Comparison of ENCODE assay signal across 32 cellular contexts in genomic region chr12:5262450-5262849, GRCh38.
A peak's percentile ranks its signal among the peaks of the same experiment; 100 is the strongest.
DNase-seq lines count a peak whose midpoint lies in the region; FAIRE-seq and TF ChIP-seq lines count a peak whose summit lies in the region.
"Had no signal": no experiment of that assay in that cellular context is flagged by ENCODE, and none has a peak within 500 bp of the region (broad histone marks: within the 10 kb centered on the region; RNA-seq: fewer than 3 reads in every experiment).

No MANE protein-coding gene starts in this region.

- no peak overlapping the region for H3K27ac Mint-ChIP-seq in astrocyte (ENCODE audit: unreplicated experiment)
- H3K27ac Mint-ChIP-seq in Calu3 (ENCODE audit: unreplicated experiment) = no peak overlapping the region
- H3K27ac Mint-ChIP-seq: activated T-cell treated with anti-CD3 and anti-CD28 coated beads, Interleukin-2, amount 50 U/mL, for 72 hours; immature natural killer cell; nephron; T-helper 1 cell treated with Interleukin-12 subunit alpha and Interleukin-12 subunit beta and Interleukin-4 antibody, amounts not matched to agents 30 μg/mL and 1 μg/mL, for 36 hours had no signal

- CTCF ChIA-PET in Calu3 (lab: Charles Lee) = no interaction called here

- no peak overlapping the region for H3K4me3 ChIP-seq in astrocyte (ENCODE audit: insufficient read depth, low read depth, low read length)
- H3K4me3 ChIP-seq: BLaER1, esophagus squamous epithelium, mucosa of descending colon, psoas muscle, SK-N-MC, thoracic aorta had no signal

- no peaks in the 10 kb centered on the region for H3K36me3 Mint-ChIP-seq in astrocyte (ENCODE audit: low read depth, unreplicated experiment)
- no peaks in the 10 kb centered on the region for H3K36me3 Mint-ChIP-seq in Calu3 (ENCODE audit: insufficient read depth, unreplicated experiment)
- H3K36me3 Mint-ChIP-seq: immature natural killer cell had no signal

- FAIRE-seq in astrocyte (lab: Jason Lieb, UNC) = peak; percentile 85
- FAIRE-seq: H54, HTR-8/SVneo had no signal

- no TSS peak for BruUV-seq in Calu3 (replicated peaks; lab: Mats Ljungman, UMichigan)

- DNase-seq in A172 (ENCODE audit: low spot score) (peak; percentile 77), EL (peak; percentile 70), astrocyte (ENCODE audit: low read depth) (peak; percentile 81), hepatic stellate cell (ENCODE audit: low spot score) (peak; percentile 60), Calu3 (no peak), GM20000 (ENCODE audit: low spot score) (no peak), CD1c-positive myeloid dendritic cell (ENCODE audit: extremely low spot score) (no peak)
- no peak for DNase-seq in stimulated activated CD4-positive, alpha-beta T cell treated with anti-CD3 and anti-CD28 coated beads, Interleukin-2, amount 100 ng/mL, for 48 hours
- DNase-seq: 8988T; activated CD4-positive, alpha-beta T cell treated with anti-CD3 and anti-CD28 coated beads, Interleukin-2, amount 50 U/mL, for 4 hours; activated naive CD4-positive, alpha-beta T cell treated with Interleukin-2 at 50 U/mL for 16 hours; activated T-cell treated with anti-CD3 and anti-CD28 coated beads, Interleukin-2, amount 50 U/mL, for 72 hours; DMS53; esophagus squamous epithelium; GDM1; immature natural killer cell; left colon; mucosa of descending colon; NCI-H1417; NCI-H2081; NCI-H524 treated with DMSO at 0.1 percent for 48 hours; OCI-M1; psoas muscle; stimulated activated naive CD4-positive, alpha-beta T cell had no signal

- H2AFZ ChIP-seq in astrocyte (ENCODE audit: low read depth, low read length) = no peak overlapping the region

- no peaks in the 10 kb centered on the region for H3K27me3 ChIP-seq in astrocyte (ENCODE audit: insufficient read depth, low read length)
- H3K27me3 ChIP-seq: BLaER1 had no signal

- no peak overlapping the region for H3K9ac ChIP-seq in astrocyte (ENCODE audit: low read length)
- H3K9ac ChIP-seq: BLaER1, KMS-11 had no signal

- H3K4me3 Mint-ChIP-seq in astrocyte (ENCODE audit: unreplicated experiment) (no peak overlapping the region), Calu3 (ENCODE audit: low read depth, unreplicated experiment) (no peak overlapping the region)
- H3K4me3 Mint-ChIP-seq: activated T-cell treated with anti-CD3 and anti-CD28 coated beads, Interleukin-2, amount 50 U/mL, for 72 hours; immature natural killer cell; nephron; T-helper 1 cell treated with Interleukin-12 subunit alpha and Interleukin-12 subunit beta and Interleukin-4 antibody, amounts not matched to agents 30 μg/mL and 1 μg/mL, for 36 hours had no signal

- no peaks in the 10 kb centered on the region for H3K36me3 ChIP-seq in astrocyte (ENCODE audit: insufficient read depth, low read length)
- H3K36me3 ChIP-seq: BLaER1, esophagus squamous epithelium, thoracic aorta had no signal

- intact Hi-C loops in Calu3 (cut with micrococcal nuclease; ENCODE audit: unreplicated experiment) = no loop called here

- H3K27me3 Mint-ChIP-seq in astrocyte (ENCODE audit: low read depth, unreplicated experiment) (peaks cover 1% of the 10 kb centered on the region), Calu3 (ENCODE audit: unreplicated experiment) (no peaks in the 10 kb centered on the region)

- H3K4me2 ChIP-seq in astrocyte (ENCODE audit: low read length) = peak overlapping the region; percentile 34
- H3K4me2 ChIP-seq: BLaER1, KMS-11 had no signal

- peaks cover 8% of the 10 kb centered on the region for H3K4me1 Mint-ChIP-seq in astrocyte (ENCODE audit: low read depth, unreplicated experiment)
- H3K4me1 Mint-ChIP-seq in Calu3 (ENCODE audit: low read depth, unreplicated experiment) = no peaks in the 10 kb centered on the region
- H3K4me1 Mint-ChIP-seq: immature natural killer cell had no signal

- no peak for TF ChIP-seq CTCF in astrocyte (IDR thresholded peaks at IDR 0.05; ENCODE audit: insufficient read depth, low read depth, low read length)
- TF ChIP-seq CTCF in Calu3 (IDR thresholded peaks at IDR 0.05; ENCODE audit: unreplicated experiment) = no peak
- no peak for TF ChIP-seq CTCF in GM20000 (IDR thresholded peaks at IDR 0.05; ENCODE audit: extremely low read depth, missing control alignments)

- peaks cover 2% of the 10 kb centered on the region for H3K9me3 Mint-ChIP-seq in astrocyte (ENCODE audit: unreplicated experiment)
- H3K9me3 Mint-ChIP-seq in Calu3 (ENCODE audit: low read depth, unreplicated experiment) = peaks cover 6% of the 10 kb centered on the region
- H3K9me3 Mint-ChIP-seq: nephron; T-helper 1 cell treated with Interleukin-12 subunit alpha and Interleukin-12 subunit beta and Interleukin-4 antibody, amounts not matched to agents 30 μg/mL and 1 μg/mL, for 36 hours had no signal

- H3K79me2 ChIP-seq in astrocyte (ENCODE audit: insufficient read depth, low read length) = no peaks in the 10 kb centered on the region

- peak overlapping the region; percentile 39 for H3K27ac ChIP-seq in astrocyte (ENCODE audit: low read depth, low read length)
- H3K27ac ChIP-seq: BLaER1, esophagus squamous epithelium, KMS-11, psoas muscle, SK-N-MC, thoracic aorta had no signal

- H4K20me1 ChIP-seq in astrocyte (ENCODE audit: insufficient read depth, low read length) = no peaks in the 10 kb centered on the region
- H4K20me1 ChIP-seq: BLaER1 had no signal

- H3K9me3 ChIP-seq in astrocyte (ENCODE audit: insufficient read depth, low read depth, low read length) = no peaks in the 10 kb centered on the region
- H3K9me3 ChIP-seq: BLaER1, esophagus squamous epithelium, mucosa of descending colon, psoas muscle, thoracic aorta had no signal

- H3K4me1 ChIP-seq in astrocyte (ENCODE audit: insufficient read depth, low read length) = peaks cover 25% of the 10 kb centered on the region
- H3K4me1 ChIP-seq: BLaER1, psoas muscle had no signal

Comparison
In these comparisons a context has a peak if more than half of its experiments do, and no peak if none do; other contexts are left out.
1. DNase-seq: peak in A172 (single experiment), EL (single experiment), astrocyte (single experiment) and hepatic stellate cell (single experiment); none in Calu3 (single experiment), GM20000 (single experiment), stimulated activated CD4-positive, alpha-beta T cell treated with anti-CD3 and anti-CD28 coated beads, Interleukin-2, amount 100 ng/mL, for 48 hours (0 of 2) and CD1c-positive myeloid dendritic cell (single experiment).